ENCODE assay signal across 8 cellular contexts in the genomic region with DNA sequence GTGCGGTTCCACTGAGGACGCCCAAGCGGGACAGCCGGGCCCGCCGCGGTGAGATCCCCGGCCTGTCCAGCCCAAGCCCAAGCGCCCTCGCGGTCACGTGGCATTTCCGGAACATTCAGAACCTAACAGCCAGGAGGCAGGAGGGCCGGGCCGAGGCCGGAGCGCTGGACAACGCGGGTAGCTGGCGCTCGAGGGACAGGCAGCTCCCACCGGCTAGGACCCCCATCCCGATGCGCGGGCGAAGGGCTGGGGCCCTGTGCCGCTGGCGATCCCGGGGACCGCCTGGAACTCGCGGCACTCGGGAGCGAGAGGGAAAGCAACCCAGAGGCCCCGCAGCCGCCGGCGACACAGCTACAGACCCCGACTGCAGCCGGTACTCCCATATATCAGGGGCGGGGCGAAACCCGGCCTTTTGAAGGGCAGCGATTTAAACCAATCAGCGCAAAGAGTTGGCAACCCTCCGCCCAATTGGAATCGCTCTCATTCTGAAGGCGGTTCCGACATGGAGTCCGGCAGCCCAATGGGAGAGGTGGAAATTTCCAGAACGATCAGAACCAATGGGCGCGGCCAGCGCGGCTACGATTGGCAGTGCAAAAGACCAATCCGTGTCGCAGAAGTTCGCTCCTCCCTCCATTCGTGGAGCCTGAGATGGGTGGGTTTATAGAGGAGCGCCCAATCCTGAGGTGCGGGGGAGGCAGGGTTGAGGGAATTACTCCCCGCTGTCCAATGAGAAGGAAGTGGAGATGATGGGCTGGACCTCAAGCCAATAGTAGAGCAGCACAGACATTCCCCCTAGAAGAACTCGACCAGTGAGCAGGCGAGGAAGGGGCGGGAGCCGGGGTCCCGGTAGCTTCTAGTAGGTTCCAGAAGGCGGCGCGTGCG. TPM values are rescaled to one million over a fixed set of nuclear protein-coding genes. Genes with fewer than 3 reads are reported as not detected.
DNase-seq lines count a peak whose midpoint lies in the region; ATAC-seq and TF ChIP-seq lines count a peak whose summit lies in the region.

STIP1 (plus strand) TSS at position 849 of the 882 bp plus-strand sequence. CDS start 91 bp downstream, outside the sequence.

- in situ Hi-C loops in Panc1 (cut with HindIII; ENCODE audit: low pct_unique_long_range_greater_than_20kb, low sequenced_read_pairs), result no loop called here

- no peaks in the 10 kb centered on the region for H3K27me3 ChIP-seq in Panc1 (ENCODE audit: control insufficient read depth, insufficient read depth, low read length)
- no peaks in the 10 kb centered on the region for H3K27me3 ChIP-seq in muscle layer of duodenum (ENCODE audit: low read depth, low read length)

- TF ChIP-seq CTCF in Panc1 (IDR thresholded peaks at IDR 0.05), result no peak

- no TSS peak for BruUV-seq in Panc1 (replicated peaks; lab: Mats Ljungman, UMichigan)

- DNase-seq in DMS79 treated with DMSO at 0.1 percent for 48 hours (lab: John Stamatoyannopoulos, UW) (peak; percentile 100), KG1 (lab: John Stamatoyannopoulos, UW) (peak; percentile 100), Panc1 (ENCODE audit: low read depth, low spot score) (peak; percentile 100)
- DNase-seq in activated T-cell treated with anti-CD3 and anti-CD28 coated beads, Interleukin-2, amount 50 U/mL, for 4 hours, result peak; percentile 97
- peak; percentile 97 to 100 for DNase-seq in stimulated activated CD8-positive, alpha-beta memory T cell treated with anti-CD3 and anti-CD28 coated beads, Interleukin-7, amount 100 ng/mL, for 4 hours (ENCODE audit: low read depth in 2 of 2)

- ATAC-seq in GM21723 (IDR thresholded peaks at IDR 0.05; ENCODE audit: unreplicated experiment) (peak; percentile 84), Panc1 (peak; percentile 91), esophagus mucosa (peak; percentile 94)
- peak; percentile 87 to 88 for ATAC-seq in activated T-cell treated with anti-CD3 and anti-CD28 coated beads, Interleukin-2, amount 50 U/mL, for 4 hours

- peak within 1 kb of the TSS; percentile 83 to 90; a peak in 3 of 4 replicates for H3K4me3 ChIP-seq in Panc1 (ENCODE audit: low read depth in 2 of 2, low read length in 2 of 2)
- H3K4me3 ChIP-seq in muscle layer of duodenum (ENCODE audit: low read depth in 1 of 2, low read length in 2 of 2), result peak within 1 kb of the TSS; percentile 74 to 78

- H3K9me3 ChIP-seq in Panc1 (ENCODE audit: control insufficient read depth, insufficient read depth, low read depth, low read length) (no peaks in the 10 kb centered on the region), muscle layer of duodenum (ENCODE audit: control insufficient read depth in 1 of 2, low read length in 2 of 2) (no peaks in the 10 kb centered on the region)

- intact Hi-C loops in Panc1 (cut with micrococcal nuclease; ENCODE audit: unreplicated experiment), result no loop called here

- H3K27ac ChIP-seq in Panc1 (ENCODE audit: low read length) (peak within 1 kb of the TSS; percentile 98), muscle layer of duodenum (ENCODE audit: low read length) (peak within 1 kb of the TSS; percentile 91)

- H3K4me1 Mint-ChIP-seq in activated T-cell treated with anti-CD3 and anti-CD28 coated beads, Interleukin-2, amount 50 U/mL, for 4 hours (ENCODE audit: low read depth), result peaks cover 38% of the 10 kb centered on the region

- H3K36me3 Mint-ChIP-seq in activated T-cell treated with anti-CD3 and anti-CD28 coated beads, Interleukin-2, amount 50 U/mL, for 4 hours (ENCODE audit: insufficient read depth), result peaks cover 4% of the 10 kb centered on the region

- H3K27me3 Mint-ChIP-seq in activated T-cell treated with anti-CD3 and anti-CD28 coated beads, Interleukin-2, amount 50 U/mL, for 4 hours (ENCODE audit: low read depth), result no peaks in the 10 kb centered on the region

- peaks cover 41% of the 10 kb centered on the region for H3K4me1 ChIP-seq in Panc1 (ENCODE audit: control insufficient read depth, insufficient read depth, low read length)
- peaks cover 20 to 43% of the 10 kb centered on the region in 2 donors for H3K4me1 ChIP-seq in muscle layer of duodenum (ENCODE audit: control insufficient read depth in 1 of 2, insufficient read depth in 2 of 2, low read length in 2 of 2)

- H3K36me3 ChIP-seq in Panc1 (ENCODE audit: control insufficient read depth, insufficient read depth, low read length) (peaks cover 4% of the 10 kb centered on the region; the same call in 1 of the 2 replicates), muscle layer of duodenum (ENCODE audit: control insufficient read depth in 1 of 2, insufficient read depth in 2 of 2, low read length in 2 of 2) (no peaks in the 10 kb centered on the region)

- POLR2A ChIA-PET in Panc1 (lab: Charles Lee), result interaction anchor here (0.6 to 0.7 kb wide), 3 partner anchors 11 to 324 kb away, joined by 3 to 8 read pairs (median 5); no protein-coding TSS in a partner anchor

- peak within 1 kb of the TSS; percentile 96 for H3K4me3 Mint-ChIP-seq in activated T-cell treated with anti-CD3 and anti-CD28 coated beads, Interleukin-2, amount 50 U/mL, for 4 hours

- CTCF ChIA-PET in Panc1 (lab: Charles Lee), result interaction anchor here (0.5 to 1.1 kb wide), 3 partner anchors 11 to 1255 kb away, joined by 3 to 7 read pairs (median 3); no protein-coding TSS in a partner anchor

- H3K9me3 Mint-ChIP-seq in activated T-cell treated with anti-CD3 and anti-CD28 coated beads, Interleukin-2, amount 50 U/mL, for 4 hours, result no peaks in the 10 kb centered on the region

RNA-seq across cellular contexts. Expression of gene STIP1, which starts in this region (rescaled TPM):
- total RNA-seq in Panc1 (2021; ENCODE audit: unreplicated experiment), result 344 TPM
- 434 TPM for polyA plus RNA-seq in Panc1 (2012; ENCODE audit: insufficient read length)
- 100 to 1,000 TPM; 439 to 477 (median 457) TPM for total RNA-seq in activated T-cell treated with anti-CD3 and anti-CD28 coated beads, Interleukin-2, amount 50 U/mL, for 4 hours
- total RNA-seq in esophagus mucosa, result 74.2 TPM

Comparison
In these comparisons a context has a peak if more than half of its experiments do, and no peak if none do; other contexts are left out.
1. Peak in every context shown above with its lines: DNase-seq, ATAC-seq, H3K4me3 ChIP-seq and H3K27ac ChIP-seq.